Comparison of ENCODE assay signal across 16 cellular contexts in the genomic region with DNA sequence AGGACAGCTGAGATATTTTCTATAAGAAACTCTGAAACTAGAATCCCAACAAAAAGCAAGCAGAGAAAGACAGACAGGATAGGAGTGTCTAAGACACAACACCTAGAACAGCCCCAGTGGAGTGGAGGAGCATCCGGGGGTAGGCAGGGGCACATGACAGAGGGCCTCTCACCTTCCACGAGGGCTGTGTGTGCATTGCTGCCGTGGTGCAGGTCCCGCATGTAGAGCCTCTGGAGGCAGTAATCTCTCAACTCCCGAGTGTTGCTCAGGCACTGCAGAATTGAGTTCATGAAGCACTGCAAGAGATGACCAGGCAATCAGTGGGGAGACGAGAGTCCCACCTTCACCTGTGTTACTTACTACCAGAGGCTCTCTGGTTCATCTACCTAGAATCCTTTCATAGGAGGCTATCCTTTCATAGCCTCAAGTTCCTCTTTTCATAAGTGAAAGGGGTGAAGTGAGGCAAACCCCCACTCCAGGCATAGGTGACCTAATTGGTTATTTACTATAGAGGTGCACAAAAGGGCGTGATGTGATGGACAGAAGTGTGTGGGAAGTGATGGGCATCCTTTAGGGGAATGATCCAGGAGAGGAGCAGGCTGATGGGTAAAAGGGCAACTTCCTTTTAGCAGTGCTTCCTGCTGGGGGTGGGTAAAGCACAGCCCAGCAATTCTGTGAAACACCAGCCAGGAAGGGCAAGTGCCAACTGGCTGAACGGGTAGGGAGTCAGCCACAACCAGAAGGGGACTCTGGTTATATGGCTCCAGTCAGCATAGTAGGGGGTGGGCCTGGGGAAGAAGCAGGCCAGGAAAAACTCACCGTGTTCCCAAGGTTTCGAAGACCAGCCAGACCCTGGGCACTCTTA. TPM values are rescaled to one million over a fixed set of nuclear protein-coding genes. Genes with fewer than 3 reads are reported as not detected.
A peak's percentile ranks its signal among the peaks of the same experiment; 100 is the strongest.
DNase-seq lines count a peak whose midpoint lies in the region; ATAC-seq and TF ChIP-seq lines count a peak whose summit lies in the region.
"Had no signal": no experiment of that assay in that cellular context is flagged by ENCODE, and none has a peak within 500 bp of the region (broad histone marks: within the 10 kb centered on the region; RNA-seq: fewer than 3 reads in every experiment).

No MANE protein-coding gene starts in this region.

- H3K79me1 ChIP-seq in mesenchymal stem cell (replicated peaks; ENCODE audit: low read length, poor library complexity, severe bottlenecking), result no peaks in the 10 kb centered on the region

- H2BK120ac ChIP-seq in mesenchymal stem cell (ENCODE audit: low read depth, low read length), result no peak overlapping the region

- no peak overlapping the region for H2BK5ac ChIP-seq in mesenchymal stem cell (ENCODE audit: low read depth, low read length, poor library complexity, severe bottlenecking)

- peak; percentile 58 for DNase-seq in Karpas-422
- DNase-seq in mesenchymal stem cell, result no peak
- no peak for DNase-seq in NCI-H1105 treated with DMSO at 0.1 percent for 48 hours (lab: John Stamatoyannopoulos, UW)
- DNase-seq in activated gamma-delta T cell treated with Interleukin-2 at 50 U/mL for 16 hours, result no peak
- DNase-seq: HFFc6, NCI-H1048 had no signal

- no peak overlapping the region for H2BK12ac ChIP-seq in mesenchymal stem cell (ENCODE audit: low read length in 2 of 2)

- ATAC-seq in HG03025 (IDR thresholded peaks at IDR 0.05; ENCODE audit: low FRiP score, unreplicated experiment) (no peak), GM21786 (IDR thresholded peaks at IDR 0.05; ENCODE audit: unreplicated experiment) (no peak)

- H3K4ac ChIP-seq in mesenchymal stem cell (ENCODE audit: low read depth in 1 of 2, low read length in 2 of 2), result no peak overlapping the region

- H2AK5ac ChIP-seq in mesenchymal stem cell (ENCODE audit: low read length, severe bottlenecking), result peak overlapping the region; percentile 14

- H3K4me2 ChIP-seq in BLaER1, result peak overlapping the region; percentile 83
- H3K4me2 ChIP-seq in Karpas-422 (ENCODE audit: low read depth, low read length, poor library complexity, severe bottlenecking), result peak overlapping the region; percentile 91
- H3K4me2 ChIP-seq in mesenchymal stem cell (ENCODE audit: low read length, poor library complexity, severe bottlenecking), result no peak overlapping the region

- H3K27me3 Mint-ChIP-seq in brain, result peaks cover 6% of the 10 kb centered on the region

- WGBS in mesenchymal stem cell, result 82% methylated on average over 9 of the region's 10 CpGs

- no peaks in the 10 kb centered on the region for H3K9me2 ChIP-seq in Karpas-422 (replicated peaks; ENCODE audit: insufficient read depth, low read length)

- H4K8ac ChIP-seq in mesenchymal stem cell (ENCODE audit: low read length), result no peak overlapping the region

- TF ChIP-seq CTCF in brain (conservative IDR thresholded peaks at IDR 0.05), result no peak

- H3K36me3 ChIP-seq in BLaER1 (peaks cover 17% of the 10 kb centered on the region), Karpas-422 (ENCODE audit: insufficient read depth, low read length) (peaks cover 11% of the 10 kb centered on the region), mesenchymal stem cell (ENCODE audit: control insufficient read depth in 1 of 2, insufficient read depth in 2 of 2, low read depth in 1 of 2, low read length in 2 of 2) (no peaks in the 10 kb centered on the region)

- H3K4me3 Mint-ChIP-seq in brain, result no peak overlapping the region
- H3K4me3 Mint-ChIP-seq: activated T-helper 1 cell treated with anti-CD3 and anti-CD28 coated beads, Interleukin-12 subunit alpha, Interleukin-12 subunit beta, Interleukin-2, Interleukin-4 antibody, amounts not matched to agents 30 ng/mL and 10 ng/mL and 1 ng/mL, durations not matched to agents 14 hours and 24 hours and 36 hours; HFFc6; T-helper 1 cell treated with Interleukin-12 subunit alpha and Interleukin-12 subunit beta and Interleukin-4 antibody, amounts not matched to agents 30 μg/mL and 1 μg/mL, for 36 hours had no signal

- H2AFZ ChIP-seq in Karpas-422 (ENCODE audit: low read length) (no peak overlapping the region), mesenchymal stem cell (ENCODE audit: low read depth, low read length) (no peak overlapping the region)

- no peak overlapping the region for H3K27ac ChIP-seq in BLaER1
- H3K27ac ChIP-seq in Karpas-422 (ENCODE audit: low read length), result peak overlapping the region; percentile 98
- no peak overlapping the region for H3K27ac ChIP-seq in mesenchymal stem cell (ENCODE audit: low read length, poor library complexity, severe bottlenecking)

- no peak overlapping the region for H3K23ac ChIP-seq in mesenchymal stem cell (ENCODE audit: low read length in 2 of 2)

- H3K36me3 Mint-ChIP-seq in brain, result peaks cover 22% of the 10 kb centered on the region

- H3K4me1 Mint-ChIP-seq in brain, result peaks cover 60% of the 10 kb centered on the region

- H3K27ac Mint-ChIP-seq in brain, result peak overlapping the region in 4 of 5 experiments; percentile 0 to 51 (median 36)
- H3K27ac Mint-ChIP-seq: activated T-helper 1 cell treated with anti-CD3 and anti-CD28 coated beads, Interleukin-12 subunit alpha, Interleukin-12 subunit beta, Interleukin-2, Interleukin-4 antibody, amounts not matched to agents 30 ng/mL and 10 ng/mL and 1 ng/mL, durations not matched to agents 14 hours and 24 hours and 36 hours; HFFc6; T-helper 1 cell treated with Interleukin-12 subunit alpha and Interleukin-12 subunit beta and Interleukin-4 antibody, amounts not matched to agents 30 μg/mL and 1 μg/mL, for 36 hours had no signal

- H3K9ac ChIP-seq in BLaER1, result no peak overlapping the region
- H3K9ac ChIP-seq in Karpas-422 (ENCODE audit: low read length), result peak overlapping the region; percentile 49
- H3K9ac ChIP-seq in mesenchymal stem cell (ENCODE audit: low read length), result no peak overlapping the region

- H4K20me1 ChIP-seq in BLaER1 (0 out of 2 replicates have a peak, but pooled peaks cover 8% of the 10 kb centered on the region), Karpas-422 (ENCODE audit: insufficient read depth, low read depth, low read length) (no peaks in the 10 kb centered on the region)

- H3K4me3 ChIP-seq in BLaER1, result no peak overlapping the region
- H3K4me3 ChIP-seq in Karpas-422 (ENCODE audit: low read length), result peak overlapping the region; percentile 45; the same call in 1 of the 2 replicates
- H3K4me3 ChIP-seq in mesenchymal stem cell (ENCODE audit: insufficient read depth in 1 of 2, low read depth in 1 of 2, low read length in 2 of 2), result no peak overlapping the region

- H3K14ac ChIP-seq in mesenchymal stem cell (ENCODE audit: low read length in 2 of 2), result no peak overlapping the region

- H3K27me3 ChIP-seq in BLaER1 (peaks cover 19% of the 10 kb centered on the region), Karpas-422 (ENCODE audit: low read length) (no peaks in the 10 kb centered on the region), mesenchymal stem cell (ENCODE audit: control insufficient read depth in 1 of 2, insufficient read depth in 1 of 2, low read length in 2 of 2) (peaks cover 28 to 47% of the 10 kb centered on the region in 2 experiments)

- H3K9me3 Mint-ChIP-seq in brain, result no peaks in the 10 kb centered on the region
- H3K9me3 Mint-ChIP-seq: activated T-helper 1 cell treated with anti-CD3 and anti-CD28 coated beads, Interleukin-12 subunit alpha, Interleukin-12 subunit beta, Interleukin-2, Interleukin-4 antibody, amounts not matched to agents 30 ng/mL and 10 ng/mL and 1 ng/mL, durations not matched to agents 14 hours and 24 hours and 36 hours; HFFc6; T-helper 1 cell treated with Interleukin-12 subunit alpha and Interleukin-12 subunit beta and Interleukin-4 antibody, amounts not matched to agents 30 μg/mL and 1 μg/mL, for 36 hours had no signal

- H2BK15ac ChIP-seq in mesenchymal stem cell (ENCODE audit: low read depth, poor library complexity, severe bottlenecking), result peak overlapping the region; percentile 73

- no peak overlapping the region for H3K18ac ChIP-seq in mesenchymal stem cell (ENCODE audit: low read depth in 1 of 2, low read length in 2 of 2)

- H3K4me1 ChIP-seq in BLaER1, result peaks cover 63% of the 10 kb centered on the region
- peaks cover 88% of the 10 kb centered on the region for H3K4me1 ChIP-seq in Karpas-422 (ENCODE audit: low read length)
- H3K4me1 ChIP-seq in mesenchymal stem cell (ENCODE audit: control insufficient read depth, insufficient read depth, low read depth, low read length), result peaks cover 27% of the 10 kb centered on the region

- no peak overlapping the region for H4K91ac ChIP-seq in mesenchymal stem cell (ENCODE audit: low read length)

- peaks cover 20% of the 10 kb centered on the region for H3K79me2 ChIP-seq in Karpas-422 (ENCODE audit: low read length)

- H3K9me3 ChIP-seq in BLaER1 (no peaks in the 10 kb centered on the region), Karpas-422 (ENCODE audit: low read length) (no peaks in the 10 kb centered on the region), mesenchymal stem cell (ENCODE audit: control insufficient read depth, low read length) (no peaks in the 10 kb centered on the region)

RNA-seq across cellular contexts. Expression of gene MFRP, which starts 13.1 kb away (rescaled TPM):
- not detected in 2 replicates for total RNA-seq in Karpas-422 (2014; rRNA removed; shearing (Covaris generic); ENCODE audit: low replicate concordance)
- not detected for polyA plus RNA-seq in brain (ENCODE audit: insufficient read depth, low read depth, low replicate concordance)
- polyA plus RNA-seq in mesenchymal stem cell (2013, experiment 1 of 2), result not detected
- polyA plus RNA-seq in mesenchymal stem cell (2013, experiment 2 of 2), result not detected
- total RNA-seq: activated T-helper 1 cell treated with anti-CD3 and anti-CD28 coated beads, Interleukin-12 subunit alpha, Interleukin-12 subunit beta, Interleukin-2, Interleukin-4 antibody, amounts not matched to agents 30 ng/mL and 10 ng/mL and 1 ng/mL, durations not matched to agents 14 hours and 24 hours and 36 hours; fibroblast of villous mesenchyme; HFFc6; HT-29; mononuclear cell; posterior vena cava had no signal

RNA-seq across cellular contexts. Expression of gene C1QTNF5, which starts 18.9 kb away (rescaled TPM):
- total RNA-seq in Karpas-422 (2014; rRNA removed; shearing (Covaris generic); ENCODE audit: low replicate concordance), result not detected in 2 replicates
- 13.2 TPM for polyA plus RNA-seq in brain (ENCODE audit: insufficient read depth, low read depth, low replicate concordance)
- polyA plus RNA-seq in mesenchymal stem cell (2013, experiment 1 of 2), result 25.1 TPM
- 26.5 TPM for polyA plus RNA-seq in mesenchymal stem cell (2013, experiment 2 of 2)
- total RNA-seq: activated T-helper 1 cell treated with anti-CD3 and anti-CD28 coated beads, Interleukin-12 subunit alpha, Interleukin-12 subunit beta, Interleukin-2, Interleukin-4 antibody, amounts not matched to agents 30 ng/mL and 10 ng/mL and 1 ng/mL, durations not matched to agents 14 hours and 24 hours and 36 hours; mononuclear cell had no signal

RNA-seq across cellular contexts. Expression of gene USP2, which starts 21.9 kb away (rescaled TPM):
- total RNA-seq in Karpas-422 (2014; rRNA removed; shearing (Covaris generic); ENCODE audit: low replicate concordance), result 15.4 and 16.9 TPM in 2 replicates
- polyA plus RNA-seq in brain (ENCODE audit: insufficient read depth, low read depth, low replicate concordance), result 10.1 TPM
- polyA plus RNA-seq in mesenchymal stem cell (2013, experiment 1 of 2), result 0.65 TPM
- polyA plus RNA-seq in mesenchymal stem cell (2013, experiment 2 of 2), result 0.60 TPM

RNA-seq across cellular contexts. Expression of gene RNF26, which starts 25.3 kb away (rescaled TPM):
- total RNA-seq in Karpas-422 (2014; rRNA removed; shearing (Covaris generic); ENCODE audit: low replicate concordance), result 3.9 and 8.8 TPM in 2 replicates
- polyA plus RNA-seq in brain (ENCODE audit: insufficient read depth, low read depth, low replicate concordance), result 52.0 TPM
- polyA plus RNA-seq in mesenchymal stem cell (2013, experiment 1 of 2), result 30.2 TPM
- polyA plus RNA-seq in mesenchymal stem cell (2013, experiment 2 of 2), result 30.5 TPM

RNA-seq across cellular contexts. Expression of gene MCAM, which starts 42.7 kb away (rescaled TPM):
- 2.0 and 2.1 TPM in 2 replicates for total RNA-seq in Karpas-422 (2014; rRNA removed; shearing (Covaris generic); ENCODE audit: low replicate concordance)
- polyA plus RNA-seq in brain (ENCODE audit: insufficient read depth, low read depth, low replicate concordance), result 58.3 TPM
- 80.2 TPM for polyA plus RNA-seq in mesenchymal stem cell (2013, experiment 1 of 2)
- polyA plus RNA-seq in mesenchymal stem cell (2013, experiment 2 of 2), result 77.3 TPM
